In genomic region chr11:116881153-116881552, GRCh38 we compare ENCODE assay signal across 29 cellular contexts. TPM values are rescaled to one million over a fixed set of nuclear protein-coding genes. Genes with fewer than 3 reads are reported as not detected.
DNase-seq lines count a peak whose midpoint lies in the region; ATAC-seq and TF ChIP-seq lines count a peak whose summit lies in the region.
"Had no signal": no experiment of that assay in that cellular context is flagged by ENCODE, and none has a peak within 500 bp of the region (broad histone marks: within the 10 kb centered on the region; RNA-seq: fewer than 3 reads in every experiment).

No MANE protein-coding gene starts in this region.

- peaks cover 19% of the 10 kb centered on the region for H3K4me1 Mint-ChIP-seq in activated CD8-positive, alpha-beta T cell treated with anti-CD3 and anti-CD28 coated beads for 36 hours (ENCODE audit: low read depth)
- peaks cover 2% of the 10 kb centered on the region for H3K4me1 Mint-ChIP-seq in activated CD8-positive, alpha-beta T cell treated with anti-CD3 and anti-CD28 coated beads, Interleukin-2, amount 10 ng/mL, durations not matched to agents 7 days and 5 days (ENCODE audit: low read depth)
- peaks cover 2% of the 10 kb centered on the region for H3K4me1 Mint-ChIP-seq in endothelial cell (ENCODE audit: unreplicated experiment)

- H3K27me3 Mint-ChIP-seq in activated CD8-positive, alpha-beta T cell treated with anti-CD3 and anti-CD28 coated beads for 36 hours = no peaks in the 10 kb centered on the region
- H3K27me3 Mint-ChIP-seq in activated CD8-positive, alpha-beta T cell treated with anti-CD3 and anti-CD28 coated beads, Interleukin-2, amount 10 ng/mL, durations not matched to agents 7 days and 5 days (ENCODE audit: low read depth) = no peaks in the 10 kb centered on the region
- no peaks in the 10 kb centered on the region for H3K27me3 Mint-ChIP-seq in endothelial cell (ENCODE audit: unreplicated experiment)
- H3K27me3 Mint-ChIP-seq: dendritic cell treated with granulocyte-macrophage colony-stimulating factor and Interleukin-4, amounts not matched to agents 40 ng/mL and 50 ng/mL, for 4 days; stimulated activated naive CD8-positive, alpha-beta T cell treated with anti-CD3 and anti-CD28 coated beads, Interleukin-15, amount 100 ng/mL, for 72 hours; T-cell had no signal

- CTCF ChIA-PET in activated CD8-positive, alpha-beta T cell treated with anti-CD3 and anti-CD28 coated beads for 36 hours (lab: Charles Lee) = interaction anchor here (0.7 to 4.7 kb wide), 9 partner anchors 8 to 224 kb away, joined by 3 to 72 read pairs (median 9); no protein-coding TSS in a partner anchor
- CTCF ChIA-PET in activated CD8-positive, alpha-beta T cell treated with anti-CD3 and anti-CD28 coated beads, Interleukin-2, amount 10 ng/mL, durations not matched to agents 7 days and 5 days (lab: Charles Lee) = interaction anchor here (0.8 to 6.0 kb wide), 9 partner anchors 10 to 346 kb away, joined by 4 to 57 read pairs (median 13); partner anchors contain the start of genes APOA1 and SIK3

- DNase-seq in activated CD8-positive, alpha-beta T cell treated with anti-CD3 and anti-CD28 coated beads for 36 hours = no peak
- DNase-seq in activated CD8-positive, alpha-beta T cell treated with anti-CD3 and anti-CD28 coated beads, Interleukin-2, amount 10 ng/mL, durations not matched to agents 7 days and 5 days = no peak
- DNase-seq in midbrain (lab: John Stamatoyannopoulos, UW) = peak; percentile 28
- DNase-seq in activated naive CD4-positive, alpha-beta T cell treated with anti-CD3 and anti-CD28 coated beads, Interleukin-2, amount 50 U/mL, for 16 hours = no peak
- no peak for DNase-seq in endothelial cell (ENCODE audit: low spot score)
- DNase-seq: activated CD4-positive, alpha-beta T cell treated with anti-CD3 and anti-CD28 coated beads for 48 hours; Calu3; kidney glomerular epithelial cell; mesendoderm; NCI-H1417 treated with DMSO at 0.1 percent for 48 hours; NCI-H82; PC-3; SHP77 treated with DMSO at 0.1 percent for 48 hours; stimulated activated CD4-positive, alpha-beta T cell treated with anti-CD3 and anti-CD28 coated beads, Interleukin-2, amount 100 ng/mL, for 48 hours; stimulated activated naive CD8-positive, alpha-beta T cell treated with anti-CD3 and anti-CD28 coated beads, Interleukin-15, amount 100 ng/mL, for 72 hours; T-cell; trophoblast cell had no signal

- no peak for ATAC-seq in activated CD8-positive, alpha-beta T cell treated with anti-CD3 and anti-CD28 coated beads for 36 hours
- no peak for ATAC-seq in activated CD8-positive, alpha-beta T cell treated with anti-CD3 and anti-CD28 coated beads, Interleukin-2, amount 10 ng/mL, durations not matched to agents 7 days and 5 days
- ATAC-seq in HG03280 (IDR thresholded peaks at IDR 0.05; ENCODE audit: unreplicated experiment) = no peak
- no peak for ATAC-seq in HG03095 (IDR thresholded peaks at IDR 0.05; ENCODE audit: unreplicated experiment)
- ATAC-seq: HepG2; PC-3; stimulated activated naive CD8-positive, alpha-beta T cell treated with anti-CD3 and anti-CD28 coated beads, Interleukin-15, amount 100 ng/mL, for 72 hours; T-cell had no signal

- H3K27ac ChIP-seq in ectodermal cell (ENCODE audit: insufficient read depth, low read depth, low read length, poor library complexity, severe bottlenecking) = peak overlapping the region; percentile 10
- H3K27ac ChIP-seq: BLaER1 treated with 17β-estradiol and CSF1 and Interleukin-3, amounts not matched to agents 10 nM and 100 nM; epithelial cell of prostate had no signal

- H3K9me3 ChIP-seq in ectodermal cell (ENCODE audit: control insufficient read depth, low read length) = no peaks in the 10 kb centered on the region
- H3K9me3 ChIP-seq: BLaER1 treated with 17β-estradiol and CSF1 and Interleukin-3, amounts not matched to agents 10 nM and 100 nM had no signal

- TF ChIP-seq CTCF in activated CD8-positive, alpha-beta T cell treated with anti-CD3 and anti-CD28 coated beads for 36 hours (IDR thresholded peaks at IDR 0.05) = no peak
- TF ChIP-seq CTCF in endothelial cell (IDR thresholded peaks at IDR 0.05; ENCODE audit: unreplicated experiment) = no peak

- POLR2A ChIA-PET in activated CD8-positive, alpha-beta T cell treated with anti-CD3 and anti-CD28 coated beads for 36 hours (lab: Charles Lee) = interaction anchor here (1.0 kb wide), 1 partner anchor 28 kb away, joined by 3 read pairs; no protein-coding TSS in a partner anchor
- POLR2A ChIA-PET in activated CD8-positive, alpha-beta T cell treated with anti-CD3 and anti-CD28 coated beads, Interleukin-2, amount 10 ng/mL, durations not matched to agents 7 days and 5 days (lab: Charles Lee) = interaction anchor here (0.8 kb wide), 1 partner anchor 216 kb away, joined by 3 read pairs; no protein-coding TSS in a partner anchor

- H3K27ac Mint-ChIP-seq in activated CD8-positive, alpha-beta T cell treated with anti-CD3 and anti-CD28 coated beads for 36 hours = peak overlapping the region; percentile 2
- H3K27ac Mint-ChIP-seq in activated CD8-positive, alpha-beta T cell treated with anti-CD3 and anti-CD28 coated beads, Interleukin-2, amount 10 ng/mL, durations not matched to agents 7 days and 5 days = no peak overlapping the region
- no peak overlapping the region for H3K27ac Mint-ChIP-seq in endothelial cell (ENCODE audit: unreplicated experiment)
- H3K27ac Mint-ChIP-seq: dendritic cell treated with granulocyte-macrophage colony-stimulating factor and Interleukin-4, amounts not matched to agents 40 ng/mL and 50 ng/mL, for 4 days; stimulated activated naive CD8-positive, alpha-beta T cell treated with anti-CD3 and anti-CD28 coated beads, Interleukin-15, amount 100 ng/mL, for 72 hours had no signal

- no peaks in the 10 kb centered on the region for H3K4me1 ChIP-seq in ectodermal cell (ENCODE audit: control insufficient read depth, insufficient read depth, low read length)

- H3K36me3 ChIP-seq in ectodermal cell (ENCODE audit: control insufficient read depth, insufficient read depth, low read length) = no peaks in the 10 kb centered on the region

- no peak overlapping the region for H3K4me3 Mint-ChIP-seq in activated CD8-positive, alpha-beta T cell treated with anti-CD3 and anti-CD28 coated beads for 36 hours
- H3K4me3 Mint-ChIP-seq in activated CD8-positive, alpha-beta T cell treated with anti-CD3 and anti-CD28 coated beads, Interleukin-2, amount 10 ng/mL, durations not matched to agents 7 days and 5 days = no peak overlapping the region
- H3K4me3 Mint-ChIP-seq in endothelial cell (ENCODE audit: unreplicated experiment) = no peak overlapping the region
- H3K4me3 Mint-ChIP-seq: dendritic cell treated with granulocyte-macrophage colony-stimulating factor and Interleukin-4, amounts not matched to agents 40 ng/mL and 50 ng/mL, for 4 days; stimulated activated naive CD8-positive, alpha-beta T cell treated with anti-CD3 and anti-CD28 coated beads, Interleukin-15, amount 100 ng/mL, for 72 hours; T-cell had no signal

- WGBS in ectodermal cell, 2 experiments = 85 to 89% methylated on average over 5 to 6 of the region's 6 CpGs

- H3K27me3 ChIP-seq in ectodermal cell (ENCODE audit: control insufficient read depth, insufficient read depth, low read length, poor library complexity, severe bottlenecking) = no peaks in the 10 kb centered on the region
- H3K27me3 ChIP-seq: BLaER1 treated with 17β-estradiol and CSF1 and Interleukin-3, amounts not matched to agents 10 nM and 100 nM had no signal

- no peaks in the 10 kb centered on the region for H3K9me3 Mint-ChIP-seq in activated CD8-positive, alpha-beta T cell treated with anti-CD3 and anti-CD28 coated beads for 36 hours
- H3K9me3 Mint-ChIP-seq in activated CD8-positive, alpha-beta T cell treated with anti-CD3 and anti-CD28 coated beads, Interleukin-2, amount 10 ng/mL, durations not matched to agents 7 days and 5 days (ENCODE audit: insufficient read depth) = no peaks in the 10 kb centered on the region
- no peaks in the 10 kb centered on the region for H3K9me3 Mint-ChIP-seq in endothelial cell (ENCODE audit: unreplicated experiment)
- H3K9me3 Mint-ChIP-seq: dendritic cell treated with granulocyte-macrophage colony-stimulating factor and Interleukin-4, amounts not matched to agents 40 ng/mL and 50 ng/mL, for 4 days; stimulated activated naive CD8-positive, alpha-beta T cell treated with anti-CD3 and anti-CD28 coated beads, Interleukin-15, amount 100 ng/mL, for 72 hours; T-cell had no signal

- H3K36me3 Mint-ChIP-seq in activated CD8-positive, alpha-beta T cell treated with anti-CD3 and anti-CD28 coated beads for 36 hours (ENCODE audit: low read depth) = no peaks in the 10 kb centered on the region
- H3K36me3 Mint-ChIP-seq in activated CD8-positive, alpha-beta T cell treated with anti-CD3 and anti-CD28 coated beads, Interleukin-2, amount 10 ng/mL, durations not matched to agents 7 days and 5 days (ENCODE audit: low read depth) = no peaks in the 10 kb centered on the region
- H3K36me3 Mint-ChIP-seq in endothelial cell (ENCODE audit: low read depth, unreplicated experiment) = no peaks in the 10 kb centered on the region

- intact Hi-C loops in activated CD8-positive, alpha-beta T cell treated with anti-CD3 and anti-CD28 coated beads for 36 hours (cut with micrococcal nuclease) = loop anchor here (5.0 kb wide), 1 partner anchor 216 kb away; the partner anchor contains the start of gene SIK3

- H3K4me3 ChIP-seq in ectodermal cell (ENCODE audit: insufficient read depth, low read depth, low read length) = no peak overlapping the region
- H3K4me3 ChIP-seq: BLaER1 treated with 17β-estradiol and CSF1 and Interleukin-3, amounts not matched to agents 10 nM and 100 nM; skin epidermis had no signal

RNA-seq across cellular contexts. Expression of gene APOA1, which starts 43.7 kb away (rescaled TPM):
- not detected for total RNA-seq in activated CD8-positive, alpha-beta T cell treated with anti-CD3 and anti-CD28 coated beads for 36 hours
- total RNA-seq in activated CD8-positive, alpha-beta T cell treated with anti-CD3 and anti-CD28 coated beads, Interleukin-2, amount 10 ng/mL, durations not matched to agents 7 days and 5 days = not detected
- polyA plus RNA-seq in ectodermal cell (2013, experiment 1 of 4) = 1.6 TPM
- polyA plus RNA-seq in ectodermal cell (2013, experiment 2 of 4) = 1.4 TPM
- polyA plus RNA-seq in ectodermal cell (2013, experiment 3 of 4) = 3.2 TPM
- polyA plus RNA-seq in ectodermal cell (2013, experiment 4 of 4) = 2.1 TPM
- 1.2 TPM for total RNA-seq in endothelial cell (ENCODE audit: unreplicated experiment)
- total RNA-seq: A172, Calu3, frontal cortex, pulmonary artery endothelial cell had no signal
- polyA plus RNA-seq: neural cell had no signal

RNA-seq across cellular contexts. Expression of gene APOC3, which starts 51.4 kb away (rescaled TPM):
- not detected for total RNA-seq in activated CD8-positive, alpha-beta T cell treated with anti-CD3 and anti-CD28 coated beads for 36 hours
- total RNA-seq in activated CD8-positive, alpha-beta T cell treated with anti-CD3 and anti-CD28 coated beads, Interleukin-2, amount 10 ng/mL, durations not matched to agents 7 days and 5 days = not detected
- polyA plus RNA-seq in ectodermal cell (2013, experiment 1 of 4) = not detected
- polyA plus RNA-seq in ectodermal cell (2013, experiment 2 of 4) = not detected
- polyA plus RNA-seq in ectodermal cell (2013, experiment 3 of 4) = 0.64 TPM
- polyA plus RNA-seq in ectodermal cell (2013, experiment 4 of 4) = not detected
- not detected for total RNA-seq in endothelial cell (ENCODE audit: unreplicated experiment)
- total RNA-seq: A172, Calu3, frontal cortex, PC-3, pulmonary artery endothelial cell had no signal
- polyA plus RNA-seq: neural cell had no signal

RNA-seq across cellular contexts. Expression of gene APOA4, which starts 58.0 kb away (rescaled TPM):
- not detected for total RNA-seq in activated CD8-positive, alpha-beta T cell treated with anti-CD3 and anti-CD28 coated beads for 36 hours
- total RNA-seq in activated CD8-positive, alpha-beta T cell treated with anti-CD3 and anti-CD28 coated beads, Interleukin-2, amount 10 ng/mL, durations not matched to agents 7 days and 5 days = not detected
- polyA plus RNA-seq in ectodermal cell (2013, experiment 1 of 4) = not detected
- polyA plus RNA-seq in ectodermal cell (2013, experiment 2 of 4) = 0.12 TPM
- 1.2 TPM for polyA plus RNA-seq in ectodermal cell (2013, experiment 3 of 4)
- 0.28 TPM for polyA plus RNA-seq in ectodermal cell (2013, experiment 4 of 4)
- not detected for total RNA-seq in endothelial cell (ENCODE audit: unreplicated experiment)
- total RNA-seq: A172, Calu3, frontal cortex, PC-3, pulmonary artery endothelial cell, T-cell had no signal
- polyA plus RNA-seq: neural cell had no signal
